Comparison of ENCODE assay signal across 15 cellular contexts in genomic region chr5:169574147-169574646, GRCh38. TPM values are rescaled to one million over a fixed set of nuclear protein-coding genes. Genes with fewer than 3 reads are reported as not detected.
DNase-seq lines count a peak whose midpoint lies in the region; ATAC-seq and TF ChIP-seq lines count a peak whose summit lies in the region.
"Had no signal": no experiment of that assay in that cellular context is flagged by ENCODE, and none has a peak within 500 bp of the region (broad histone marks: within the 10 kb centered on the region; RNA-seq: fewer than 3 reads in every experiment).

No MANE protein-coding gene starts in this region.

- H3K27me3 Mint-ChIP-seq in progenitor cell of endocrine pancreas = peaks cover 4% of the 10 kb centered on the region

- peak overlapping the region; percentile 58 for H3K4me3 Mint-ChIP-seq in progenitor cell of endocrine pancreas (ENCODE audit: low read depth)
- H3K4me3 Mint-ChIP-seq: CD4-positive, CD25-positive, alpha-beta regulatory T cell; HFFc6 had no signal

- ATAC-seq in Right ventricle myocardium superior (ENCODE audit: poor library complexity) = peak; percentile 64
- peak; percentile 80 for ATAC-seq in left colon
- ATAC-seq in stimulated activated naive CD8-positive, alpha-beta T cell treated with anti-CD3 and anti-CD28 coated beads, Interleukin-15, Interleukin-2, amounts not matched to agents 100 U/mL and 50 U/mL, for 24 hours = no peak

- H3K36me3 Mint-ChIP-seq in progenitor cell of endocrine pancreas (ENCODE audit: insufficient read depth) = no peaks in the 10 kb centered on the region
- H3K36me3 Mint-ChIP-seq: CD4-positive, CD25-positive, alpha-beta regulatory T cell had no signal

- no peak overlapping the region for H3K4me3 ChIP-seq in esophagus squamous epithelium
- H3K4me3 ChIP-seq: BLaER1 had no signal

- peaks cover 37% of the 10 kb centered on the region for H3K4me1 Mint-ChIP-seq in progenitor cell of endocrine pancreas (ENCODE audit: low read depth)
- H3K4me1 Mint-ChIP-seq: CD4-positive, CD25-positive, alpha-beta regulatory T cell had no signal

- peaks cover 0 to 87% (median 0%) of the 10 kb centered on the region in 4 donors for H3K27me3 ChIP-seq in esophagus squamous epithelium
- H3K27me3 ChIP-seq: BLaER1 had no signal

- no peaks in the 10 kb centered on the region for H3K36me3 ChIP-seq in esophagus squamous epithelium
- H3K36me3 ChIP-seq: BLaER1 had no signal

- peaks cover 0 to 11% (median 0%) of the 10 kb centered on the region in 3 donors for H3K4me1 ChIP-seq in esophagus squamous epithelium
- H3K4me1 ChIP-seq: BLaER1 had no signal

- TF ChIP-seq CTCF in progenitor cell of endocrine pancreas (IDR thresholded peaks at IDR 0.05; ENCODE audit: unreplicated experiment) (no peak), esophagus squamous epithelium (IDR thresholded peaks at IDR 0.05) (no peak)

- 47 to 48% methylated on average over 5 of the region's 5 CpGs for WGBS in esophagus squamous epithelium, 2 donors

- intact Hi-C loops in Right ventricle myocardium superior (cut with DNase I) (loop anchor here (10.0 kb wide), 1 partner anchor 889 kb away; no protein-coding TSS in a partner anchor), cardiac septum (cut with DNase I) (no loop called here), left colon (cut with DNase I, micrococcal nuclease) (loop anchor here in 1 of 2 donors (10.0 kb wide), 1 partner anchor 589 kb away; no protein-coding TSS in a partner anchor), esophagus squamous epithelium (cut with DNase I) (no loop called here)

- H3K27ac Mint-ChIP-seq in progenitor cell of endocrine pancreas = peak overlapping the region; percentile 85
- H3K27ac Mint-ChIP-seq: CD4-positive, CD25-positive, alpha-beta regulatory T cell; HFFc6 had no signal

- no peaks in the 10 kb centered on the region for H3K9me3 ChIP-seq in esophagus squamous epithelium
- H3K9me3 ChIP-seq: BLaER1 had no signal

- no peak overlapping the region for H3K27ac ChIP-seq in esophagus squamous epithelium
- H3K27ac ChIP-seq: BLaER1 had no signal

- H3K9me3 Mint-ChIP-seq in progenitor cell of endocrine pancreas (ENCODE audit: low read depth) = no peaks in the 10 kb centered on the region
- H3K9me3 Mint-ChIP-seq: HFFc6 had no signal

- DNase-seq in Right ventricle myocardium superior (no peak), cardiac septum (ENCODE audit: low spot score) (no peak), left colon (no peak), progenitor cell of endocrine pancreas (ENCODE audit: low spot score, unreplicated experiment) (no peak), CD1c-positive myeloid dendritic cell (ENCODE audit: extremely low spot score) (no peak), esophagus squamous epithelium (lab: John Stamatoyannopoulos, UW) (no peak)
- DNase-seq in stimulated activated naive CD8-positive, alpha-beta T cell treated with anti-CD3 and anti-CD28 coated beads, Interleukin-15, Interleukin-2, amounts not matched to agents 100 U/mL and 50 U/mL, for 24 hours = no peak
- DNase-seq: 8988T; AML-193; Calu3; CD4-positive, CD25-positive, alpha-beta regulatory T cell; DMS 273 treated with DMSO at 0.1 percent for 48 hours; HCEC 1CT; HFFc6 had no signal

- no peak for TF ChIP-seq POLR2A in esophagus squamous epithelium (IDR thresholded peaks at IDR 0.05)

RNA-seq across cellular contexts. Expression of gene SPDL1, which starts 9.4 kb away (rescaled TPM):
- total RNA-seq in Right ventricle myocardium superior = 3.4 TPM
- 4.6 TPM for total RNA-seq in cardiac septum
- total RNA-seq in left colon = 1 to 10 TPM; 3.8 to 7.1 TPM
- 38.1 and 38.3 TPM in 2 replicates for total RNA-seq in progenitor cell of endocrine pancreas
- total RNA-seq in esophagus squamous epithelium = 10 to 100 TPM in 2 of 4 donors, 1 to 10 TPM in 2; 4.9 to 26.1 (median 11.2) TPM
